ENCODE assay signal across 9 cellular contexts in genomic region chr6:16184129-16184528, GRCh38. TPM values are rescaled to one million over a fixed set of nuclear protein-coding genes. Genes with fewer than 3 reads are reported as not detected.
A peak's percentile ranks its signal among the peaks of the same experiment; 100 is the strongest.
DNase-seq lines count a peak whose midpoint lies in the region; ATAC-seq, FAIRE-seq and TF ChIP-seq lines count a peak whose summit lies in the region.
"Had no signal": no experiment of that assay in that cellular context is flagged by ENCODE, and none has a peak within 500 bp of the region (broad histone marks: within the 10 kb centered on the region; RNA-seq: fewer than 3 reads in every experiment).

No MANE protein-coding gene starts in this region.

- ATAC-seq in T-helper 17 cell, result no peak
- ATAC-seq in GM21717 (IDR thresholded peaks at IDR 0.05; ENCODE audit: unreplicated experiment), result no peak
- ATAC-seq in HG02588 (IDR thresholded peaks at IDR 0.05; ENCODE audit: unreplicated experiment), result no peak

- H3K4me1 ChIP-seq in kidney (ENCODE audit: control insufficient read depth in 1 of 2, insufficient read depth in 1 of 2, low read depth in 1 of 2, low read length in 2 of 2), result peaks cover 6 to 21% of the 10 kb centered on the region in 2 donors

- no peak for FAIRE-seq in kidney (lab: Jason Lieb, UNC)

- H3K4me3 Mint-ChIP-seq in T-helper 17 cell, result no peak overlapping the region

- H3K4me3 ChIP-seq in kidney (ENCODE audit: low read length in 2 of 2), result no peak overlapping the region

- H3K4me1 Mint-ChIP-seq in T-helper 17 cell, result peaks cover 8% of the 10 kb centered on the region

- DNase-seq in activated CD4-positive, alpha-beta T cell treated with anti-CD3 and anti-CD28 coated beads, Interleukin-2, amount 50 U/mL, for 48 hours, result peak; percentile 19 to 32
- DNase-seq in activated CD4-positive, alpha-beta T cell treated with anti-CD3 and anti-CD28 coated beads, Interleukin-2, amount 50 U/mL, for 4 hours, result no peak
- DNase-seq in HT1080 (ENCODE audit: low read depth) (peak; percentile 22), T1000 (lab: John Stamatoyannopoulos, UW) (peak; percentile 5), kidney (no peak), T-helper 17 cell (no peak)
- DNase-seq: DND-41 had no signal

- H3K36me3 ChIP-seq in kidney (ENCODE audit: control insufficient read depth in 1 of 2, insufficient read depth in 2 of 2, low read length in 2 of 2), result no peaks in the 10 kb centered on the region

- no peak overlapping the region for H3K27ac Mint-ChIP-seq in T-helper 17 cell

- intact Hi-C loops in kidney (cut with DNase I), result no loop called here

- H3K27me3 Mint-ChIP-seq in T-helper 17 cell, result peaks cover 18% of the 10 kb centered on the region

- H3K27ac ChIP-seq in kidney (ENCODE audit: low read depth in 2 of 2, low read length in 2 of 2), result peak overlapping the region; percentile 14 to 52

- H3K36me3 Mint-ChIP-seq in T-helper 17 cell (ENCODE audit: low read depth), result no peaks in the 10 kb centered on the region

- TF ChIP-seq CTCF in kidney (IDR thresholded peaks at IDR 0.05; ENCODE audit: borderline replicate concordance, extremely low read depth, insufficient read depth), result no peak

- no peak overlapping the region for H3K9ac ChIP-seq in kidney (ENCODE audit: low read length in 2 of 2)

- no peaks in the 10 kb centered on the region for H3K9me3 ChIP-seq in kidney (ENCODE audit: control insufficient read depth in 1 of 2, low read length in 2 of 2)
- H3K9me3 ChIP-seq in T-helper 17 cell (ENCODE audit: control insufficient read depth, low read length, poor library complexity, severe bottlenecking), result no peaks in the 10 kb centered on the region

RNA-seq across cellular contexts. Expression of gene GMPR, which starts 54.3 kb away (rescaled TPM):
- total RNA-seq in HT1080 (2014; rRNA removed; shearing (Covaris generic)), result 2.4 and 2.9 TPM in 2 replicates
- 1.7 and 2.1 TPM in 2 replicates for polyA plus RNA-seq in HT1080 (2015; cell fraction: cytosol; rRNA removed)
- 0.67 and 1.4 TPM in 2 replicates for polyA plus RNA-seq in HT1080 (2015; cell fraction: nucleus; rRNA removed)
- total RNA-seq in kidney (51.4 TPM), T-helper 17 cell (10 to 100 TPM in 1 of 2 donors, under 1 TPM in 1; 0.52 to 33.6 TPM)
- 54.5 TPM for polyA plus RNA-seq in kidney (ENCODE audit: insufficient read depth, low read depth, low replicate concordance)

RNA-seq across cellular contexts. Expression of gene MYLIP, which starts 55.2 kb away (rescaled TPM):
- total RNA-seq in HT1080 (2014; rRNA removed; shearing (Covaris generic)), result 6.1 and 6.7 TPM in 2 replicates
- 5.5 and 6.1 TPM in 2 replicates for polyA plus RNA-seq in HT1080 (2015; cell fraction: cytosol; rRNA removed)
- polyA plus RNA-seq in HT1080 (2015; cell fraction: nucleus; rRNA removed), result 8.4 and 10.0 TPM in 2 replicates
- total RNA-seq in kidney (52.8 TPM), T-helper 17 cell (100 to 1,000 TPM; 191 to 229 TPM)
- 27.1 TPM for polyA plus RNA-seq in kidney (ENCODE audit: insufficient read depth, low read depth, low replicate concordance)

Comparison
In these comparisons a context has a peak if more than half of its experiments do, and no peak if none do; other contexts are left out.
1. DNase-seq: peak in activated CD4-positive, alpha-beta T cell treated with anti-CD3 and anti-CD28 coated beads, Interleukin-2, amount 50 U/mL, for 48 hours (2 of 2), HT1080 (single experiment) and T1000 (single experiment); none in activated CD4-positive, alpha-beta T cell treated with anti-CD3 and anti-CD28 coated beads, Interleukin-2, amount 50 U/mL, for 4 hours (0 of 2), kidney (single experiment) and T-helper 17 cell (0 of 3).